Comparison of ENCODE assay signal across 5 cellular contexts in the genomic region with DNA sequence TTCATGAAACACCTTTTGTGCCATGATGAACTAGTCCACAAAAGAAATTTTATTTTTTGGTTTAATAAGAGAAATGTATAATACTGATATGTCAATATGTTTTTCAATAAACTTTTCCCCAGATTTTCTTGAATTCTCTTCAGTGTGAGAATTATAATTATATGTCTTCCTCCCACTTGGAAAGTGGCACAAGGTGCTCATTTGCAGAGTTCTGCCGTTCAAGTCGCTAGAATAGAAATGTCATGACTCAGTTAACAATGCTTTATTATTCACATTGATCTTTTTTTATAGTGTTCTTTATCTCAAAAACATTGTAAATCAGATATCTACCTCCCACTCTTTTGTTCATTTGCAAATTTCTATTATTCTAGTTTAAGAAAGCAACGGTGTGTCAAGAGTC.
"Had no signal": no experiment of that assay in that cellular context is flagged by ENCODE, and none has a peak within 500 bp of the region (broad histone marks: within the 10 kb centered on the region; RNA-seq: fewer than 3 reads in every experiment).

No MANE protein-coding gene starts in this region.

- DNase-seq: IMR-90, KBM-7 had no signal

- ATAC-seq: HepG2, K562 had no signal

- H3K27ac ChIP-seq: HL-60 had no signal
